ENCODE assay signal across 29 cellular contexts in genomic region chr2:89848763-89849162, GRCh38.
"Had no signal": no experiment of that assay in that cellular context is flagged by ENCODE, and none has a peak within 500 bp of the region (broad histone marks: within the 10 kb centered on the region; RNA-seq: fewer than 3 reads in every experiment).

No MANE protein-coding gene starts in this region.

- H3K4me3 ChIP-seq: ascending aorta, body of pancreas had no signal

- H3K9me3 ChIP-seq: ascending aorta, body of pancreas had no signal

- H3K36me3 Mint-ChIP-seq: activated CD8-positive, alpha-beta memory T cell treated with anti-CD3 and anti-CD28 coated beads, Interleukin-2, amount 10 ng/mL, durations not matched to agents 7 days and 5 days; activated naive CD4-positive, alpha-beta T cell treated with anti-CD3 and anti-CD28 coated beads, Interleukin-2, amount 50 U/mL, for 24 hours; T-cell had no signal

- H3K36me3 ChIP-seq: ascending aorta had no signal

- H3K9me3 Mint-ChIP-seq: activated B cell treated with CpG ODN at 0.5 μM for 24 hours; activated CD4-positive, alpha-beta T cell treated with anti-CD3 and anti-CD28 coated beads, Interleukin-2, amount 10 ng/mL, durations not matched to agents 24 days and 14 days; activated naive CD4-positive, alpha-beta T cell treated with anti-CD3 and anti-CD28 coated beads, Interleukin-2, amount 50 U/mL, for 24 hours; activated naive CD8-positive, alpha-beta T cell treated with anti-CD3 and anti-CD28 coated beads, Interleukin-2, amount 50 U/mL, for 24 hours; activated T-helper 1 cell treated with anti-CD3 and anti-CD28 coated beads, Interleukin-12 subunit alpha, Interleukin-12 subunit beta, Interleukin-2, Interleukin-4 antibody, amounts not matched to agents 30 ng/mL and 10 ng/mL and 1 ng/mL, durations not matched to agents 14 hours and 24 hours and 36 hours had no signal

- H3K27ac ChIP-seq: ascending aorta, body of pancreas had no signal

- ATAC-seq: activated CD8-positive, alpha-beta memory T cell treated with anti-CD3 and anti-CD28 coated beads, Interleukin-2, amount 10 ng/mL, durations not matched to agents 7 days and 5 days; activated naive CD8-positive, alpha-beta T cell treated with anti-CD3 and anti-CD28 coated beads, Interleukin-2, amount 50 U/mL, for 24 hours; body of pancreas; T-cell had no signal

- FAIRE-seq: TTC549 had no signal

- H3K4me1 ChIP-seq: ascending aorta, body of pancreas had no signal

- H3K27ac Mint-ChIP-seq: activated B cell treated with CpG ODN at 0.5 μM for 24 hours; activated CD4-positive, alpha-beta T cell treated with anti-CD3 and anti-CD28 coated beads, Interleukin-2, amount 10 ng/mL, durations not matched to agents 24 days and 14 days; activated CD8-positive, alpha-beta memory T cell treated with anti-CD3 and anti-CD28 coated beads, Interleukin-2, amount 10 ng/mL, durations not matched to agents 7 days and 5 days; activated naive CD4-positive, alpha-beta T cell treated with anti-CD3 and anti-CD28 coated beads, Interleukin-2, amount 50 U/mL, for 24 hours; activated naive CD8-positive, alpha-beta T cell treated with anti-CD3 and anti-CD28 coated beads, Interleukin-2, amount 50 U/mL, for 24 hours; activated T-cell treated with anti-CD3 and anti-CD28 coated beads, Interleukin-2, amount 50 U/mL, for 24 hours; activated T-helper 1 cell treated with anti-CD3 and anti-CD28 coated beads, Interleukin-12 subunit alpha, Interleukin-12 subunit beta, Interleukin-2, Interleukin-4 antibody, amounts not matched to agents 30 ng/mL and 10 ng/mL and 1 ng/mL, durations not matched to agents 14 hours and 24 hours and 36 hours; T-cell had no signal

- H3K27me3 ChIP-seq: ascending aorta, body of pancreas had no signal

- DNase-seq: activated B cell treated with CpG ODN at 0.5 μM for 24 hours; activated CD4-positive, alpha-beta T cell treated with anti-CD3 and anti-CD28 coated beads for 1 hour; activated CD4-positive, alpha-beta T cell treated with anti-CD3 and anti-CD28 coated beads, Interleukin-2, amount 10 ng/mL, durations not matched to agents 24 days and 14 days; activated CD4-positive, alpha-beta T cell treated with anti-CD3 and anti-CD28 coated beads, Interleukin-2, amount 50 U/mL, for 48 hours; activated CD8-positive, alpha-beta memory T cell treated with anti-CD3 and anti-CD28 coated beads, Interleukin-2, amount 10 ng/mL, durations not matched to agents 7 days and 5 days; activated effector memory CD4-positive, alpha-beta T cell treated with Interleukin-2 at 50 U/mL for 16 hours; activated naive CD4-positive, alpha-beta T cell; activated naive CD8-positive, alpha-beta T cell treated with anti-CD3 and anti-CD28 coated beads, Interleukin-2, amount 50 U/mL, for 24 hours; activated T-cell treated with anti-CD3 and anti-CD28 coated beads, Interleukin-2, amount 50 U/mL, for 24 hours; amniotic stem cell; body of pancreas; NCI-H1092; NCI-H1417 treated with DMSO at 0.1 percent for 48 hours; NCI-H1694; NCI-H2029; NCI-H2107; NCI-H2171 treated with DMSO at 0.1 percent for 48 hours; NCI-H345; NCI-H510A; NCI-H526 treated with DMSO at 0.1 percent for 48 hours; NCI-H82; SIG-M5; T-cell; T-helper 2 cell; T1000 had no signal
